In genomic region chr9:129654641-129655040, GRCh38 we compare ENCODE assay signal across 25 cellular contexts. TPM values are rescaled to one million over a fixed set of nuclear protein-coding genes. Genes with fewer than 3 reads are reported as not detected.
"Had no signal": no experiment of that assay in that cellular context is flagged by ENCODE, and none has a peak within 500 bp of the region (broad histone marks: within the 10 kb centered on the region; RNA-seq: fewer than 3 reads in every experiment).

No MANE protein-coding gene starts in this region.

- H3K27ac Mint-ChIP-seq: activated CD4-positive, alpha-beta memory T cell treated with anti-CD3 and anti-CD28 coated beads, Interleukin-2, amount 10 ng/mL, durations not matched to agents 7 days and 5 days; activated CD8-positive, alpha-beta memory T cell treated with anti-CD3 and anti-CD28 coated beads, Interleukin-2, amount 10 ng/mL, durations not matched to agents 7 days and 5 days; activated naive CD8-positive, alpha-beta T cell treated with anti-CD3 and anti-CD28 coated beads for 36 hours; stimulated activated memory B cell treated with anti-CD40 and anti-IgM and Interleukin-4, amounts not matched to agents 10 μg/mL and 1 μg/mL and 100 μg/mL, for 72 hours; T-cell had no signal

- H3K27ac ChIP-seq: colonic mucosa, gastrocnemius medialis, left lung, thoracic aorta had no signal

- H3K9me3 Mint-ChIP-seq: activated CD4-positive, alpha-beta memory T cell treated with anti-CD3 and anti-CD28 coated beads, Interleukin-2, amount 10 ng/mL, durations not matched to agents 7 days and 5 days; activated naive CD8-positive, alpha-beta T cell treated with anti-CD3 and anti-CD28 coated beads for 36 hours; endodermal cell; stimulated activated memory B cell treated with anti-CD40 and anti-IgM and Interleukin-4, amounts not matched to agents 10 μg/mL and 1 μg/mL and 100 μg/mL, for 72 hours; T-cell had no signal

- H3K4me3 Mint-ChIP-seq: activated CD4-positive, alpha-beta memory T cell treated with anti-CD3 and anti-CD28 coated beads, Interleukin-2, amount 10 ng/mL, durations not matched to agents 7 days and 5 days; activated CD8-positive, alpha-beta memory T cell treated with anti-CD3 and anti-CD28 coated beads, Interleukin-2, amount 10 ng/mL, durations not matched to agents 7 days and 5 days; activated naive CD8-positive, alpha-beta T cell treated with anti-CD3 and anti-CD28 coated beads for 36 hours; stimulated activated memory B cell treated with anti-CD40 and anti-IgM and Interleukin-4, amounts not matched to agents 10 μg/mL and 1 μg/mL and 100 μg/mL, for 72 hours; T-cell had no signal

- ATAC-seq: activated CD8-positive, alpha-beta memory T cell treated with anti-CD3 and anti-CD28 coated beads, Interleukin-2, amount 10 ng/mL, durations not matched to agents 7 days and 5 days; gastrocnemius medialis; left lung; sciatic nerve; stimulated activated memory B cell treated with anti-CD40 and anti-IgM and Interleukin-4, amounts not matched to agents 10 μg/mL and 1 μg/mL and 100 μg/mL, for 72 hours; T-cell had no signal

- H3K4me1 Mint-ChIP-seq: activated CD4-positive, alpha-beta memory T cell treated with anti-CD3 and anti-CD28 coated beads, Interleukin-2, amount 10 ng/mL, durations not matched to agents 7 days and 5 days; activated naive CD8-positive, alpha-beta T cell treated with anti-CD3 and anti-CD28 coated beads for 36 hours; stimulated activated memory B cell treated with anti-CD40 and anti-IgM and Interleukin-4, amounts not matched to agents 10 μg/mL and 1 μg/mL and 100 μg/mL, for 72 hours; T-cell had no signal

- H3K27me3 ChIP-seq: colonic mucosa, gastrocnemius medialis, left lung had no signal

- H3K27me3 Mint-ChIP-seq: activated naive CD8-positive, alpha-beta T cell treated with anti-CD3 and anti-CD28 coated beads for 36 hours had no signal

- H3K9me3 ChIP-seq: colonic mucosa, gastrocnemius medialis, left lung, thoracic aorta had no signal

- H3K4me1 ChIP-seq: colonic mucosa, gastrocnemius medialis, left lung had no signal

- H3K36me3 Mint-ChIP-seq: activated CD8-positive, alpha-beta memory T cell treated with anti-CD3 and anti-CD28 coated beads, Interleukin-2, amount 10 ng/mL, durations not matched to agents 7 days and 5 days; activated naive CD8-positive, alpha-beta T cell treated with anti-CD3 and anti-CD28 coated beads for 36 hours; stimulated activated memory B cell treated with anti-CD40 and anti-IgM and Interleukin-4, amounts not matched to agents 10 μg/mL and 1 μg/mL and 100 μg/mL, for 72 hours; T-cell had no signal

- H3K36me3 ChIP-seq: colonic mucosa, gastrocnemius medialis, left lung, thoracic aorta had no signal

- H3K4me3 ChIP-seq: colonic mucosa, left lung, thoracic aorta had no signal

- DNase-seq: activated CD4-positive, alpha-beta memory T cell treated with anti-CD3 and anti-CD28 coated beads, Interleukin-2, amount 10 ng/mL, durations not matched to agents 7 days and 5 days; activated CD4-positive, alpha-beta T cell treated with anti-CD3 and anti-CD28 coated beads for 48 hours; activated CD4-positive, CD25-positive, alpha-beta regulatory T cell; activated CD8-positive, alpha-beta memory T cell treated with anti-CD3 and anti-CD28 coated beads, Interleukin-2, amount 10 ng/mL, durations not matched to agents 7 days and 5 days; activated naive CD8-positive, alpha-beta T cell treated with anti-CD3 and anti-CD28 coated beads for 36 hours; amygdala; central memory CD4-positive, alpha-beta T cell; colonic mucosa; endodermal cell; gastrocnemius medialis; head of caudate nucleus; left lung; stimulated activated CD4-positive, alpha-beta T cell treated with anti-CD3 and anti-CD28 coated beads, Interleukin-4, amount 100 ng/mL, for 4 hours; T-cell; T-helper 9 cell had no signal

RNA-seq across cellular contexts. Expression of gene PRRX2, which starts 10.8 kb away (rescaled TPM):
- total RNA-seq: activated CD4-positive, alpha-beta memory T cell treated with anti-CD3 and anti-CD28 coated beads, Interleukin-2, amount 10 ng/mL, durations not matched to agents 7 days and 5 days; kidney epithelial cell; myocyte; pulmonary artery endothelial cell had no signal
- polyA plus RNA-seq: neural cell had no signal

RNA-seq across cellular contexts. Expression of gene C9orf50, which starts 33.7 kb away (rescaled TPM):
- total RNA-seq: activated CD4-positive, alpha-beta memory T cell treated with anti-CD3 and anti-CD28 coated beads, Interleukin-2, amount 10 ng/mL, durations not matched to agents 7 days and 5 days; activated CD8-positive, alpha-beta memory T cell treated with anti-CD3 and anti-CD28 coated beads, Interleukin-2, amount 10 ng/mL, durations not matched to agents 7 days and 5 days; activated naive CD8-positive, alpha-beta T cell treated with anti-CD3 and anti-CD28 coated beads for 36 hours; colonic mucosa; endodermal cell; gastrocnemius medialis; kidney epithelial cell; left lung; lung microvascular endothelial cell; myocyte; osteocyte; pulmonary artery endothelial cell; T-cell; thoracic aorta; urinary bladder had no signal
- polyA plus RNA-seq: neural cell had no signal
